ENCODE assay signal across 8 cellular contexts in the genomic region with DNA sequence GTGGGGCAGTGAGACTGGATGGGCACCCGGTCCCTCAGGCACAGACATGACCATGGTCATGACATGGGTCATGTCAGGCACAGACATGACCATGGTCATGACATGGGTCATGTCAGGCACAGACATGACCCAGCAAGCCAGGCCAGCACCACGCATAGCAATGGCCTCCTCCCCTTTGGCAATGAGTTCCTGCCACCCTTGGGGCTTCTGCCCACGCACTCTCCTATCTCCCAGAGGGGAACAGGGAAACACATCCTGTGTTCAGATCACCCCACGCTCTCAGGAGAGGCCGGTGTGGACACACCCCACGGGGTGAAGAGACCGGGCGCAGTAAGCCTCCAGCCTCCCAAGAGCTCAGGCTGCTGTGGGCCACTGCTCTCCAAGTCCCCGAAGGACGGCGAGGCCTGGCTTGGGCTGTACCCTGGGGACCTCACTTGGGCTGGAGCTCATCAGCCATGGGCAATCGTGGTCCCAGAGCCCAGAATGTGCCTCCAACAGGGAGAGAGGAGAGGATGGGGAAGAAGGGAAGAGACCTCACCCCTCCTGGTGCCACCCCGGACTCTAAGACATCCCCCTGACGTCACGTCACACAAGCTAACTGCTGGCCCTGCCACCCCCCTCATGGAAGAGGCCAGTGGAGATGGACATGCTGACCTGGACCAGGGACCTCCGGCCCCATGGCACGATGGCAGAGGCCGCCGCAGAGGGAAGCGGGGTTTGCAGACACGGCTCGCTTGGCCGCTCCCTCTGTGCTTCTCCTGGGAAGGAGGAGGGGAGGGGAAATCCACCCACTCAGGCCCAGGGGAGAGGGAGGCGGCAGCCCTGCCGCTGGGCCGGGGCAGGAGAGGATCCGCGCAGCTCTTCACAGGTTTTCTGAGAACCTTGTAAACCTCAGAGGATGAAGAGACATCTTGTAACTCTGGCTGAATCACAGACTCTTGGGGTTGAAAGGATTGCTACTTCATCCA.
DNase-seq lines count a peak whose midpoint lies in the region; ATAC-seq and TF ChIP-seq lines count a peak whose summit lies in the region.

No MANE protein-coding gene starts in this region.

- no peak for TF ChIP-seq POLR2A in gastroesophageal sphincter (IDR thresholded peaks at IDR 0.05)

- no peak for TF ChIP-seq CTCF in DOHH2 (IDR thresholded peaks at IDR 0.05; ENCODE audit: low read depth, low read length, poor library complexity, severe bottlenecking)
- no peak for TF ChIP-seq CTCF in gastroesophageal sphincter (IDR thresholded peaks at IDR 0.05)

- peak overlapping the region; percentile 90 for H3K4me3 Mint-ChIP-seq in activated naive CD8-positive, alpha-beta T cell treated with anti-CD3 and anti-CD28 coated beads, Interleukin-2, amount 10 ng/mL, durations not matched to agents 7 days and 5 days

- H3K27me3 Mint-ChIP-seq in activated naive CD8-positive, alpha-beta T cell treated with anti-CD3 and anti-CD28 coated beads, Interleukin-2, amount 10 ng/mL, durations not matched to agents 7 days and 5 days = peaks cover 4% of the 10 kb centered on the region

- WGBS in gastroesophageal sphincter (ENCODE audit: low coverage in 1 of 2), 2 donors = 60% methylated on average over 1 of the region's 28 CpGs; no CpG with 5 or more reads in 1 of the 2 donors

- peaks cover 25% of the 10 kb centered on the region for H3K79me2 ChIP-seq in DOHH2 (ENCODE audit: control insufficient read depth, low read length)

- no peak for DNase-seq in Jurkat, Clone E6-1 (ENCODE audit: low read depth, low spot score)
- peak; percentile 69 for DNase-seq in activated naive CD8-positive, alpha-beta T cell treated with anti-CD3 and anti-CD28 coated beads, Interleukin-2, amount 10 ng/mL, durations not matched to agents 7 days and 5 days
- no peak for DNase-seq in AML-193 (lab: John Stamatoyannopoulos, UW)
- no peak for DNase-seq in midbrain (lab: John Stamatoyannopoulos, UW)

- H3K27me3 ChIP-seq in DOHH2 (ENCODE audit: control insufficient read depth, low read length) = no peaks in the 10 kb centered on the region
- no peaks in the 10 kb centered on the region for H3K27me3 ChIP-seq in gastroesophageal sphincter

- peaks cover 36% of the 10 kb centered on the region for H3K4me1 ChIP-seq in DOHH2 (ENCODE audit: control insufficient read depth, low read length)
- H3K4me1 ChIP-seq in gastroesophageal sphincter = peaks cover 0 to 5% (median 0%) of the 10 kb centered on the region in 3 donors

- ATAC-seq in GM21515 (IDR thresholded peaks at IDR 0.05; ENCODE audit: unreplicated experiment) = peak; percentile 17
- peak; percentile 61 for ATAC-seq in activated naive CD8-positive, alpha-beta T cell treated with anti-CD3 and anti-CD28 coated beads, Interleukin-2, amount 10 ng/mL, durations not matched to agents 7 days and 5 days (ENCODE audit: low read depth)
- no peak for ATAC-seq in gastroesophageal sphincter

- peaks cover 4% of the 10 kb centered on the region for H3F3A ChIP-seq in DOHH2 (ENCODE audit: control insufficient read depth, insufficient read depth)

- POLR2A ChIA-PET in activated naive CD8-positive, alpha-beta T cell treated with anti-CD3 and anti-CD28 coated beads, Interleukin-2, amount 10 ng/mL, durations not matched to agents 7 days and 5 days (lab: Charles Lee) = interaction anchor here (0.9 to 2.4 kb wide), 8 partner anchors 13 to 98 kb away, joined by 3 to 17 read pairs (median 8); no protein-coding TSS in a partner anchor

- no peak for TF ChIP-seq EP300 in gastroesophageal sphincter (IDR thresholded peaks at IDR 0.05)

- H3K4me2 ChIP-seq in DOHH2 (ENCODE audit: low read length) = peak overlapping the region; percentile 87

- no peaks in the 10 kb centered on the region for H4K20me1 ChIP-seq in DOHH2 (ENCODE audit: control insufficient read depth, insufficient read depth, low read depth, low read length)

- H3K9me2 ChIP-seq in DOHH2 (replicated peaks; ENCODE audit: control insufficient read depth, low read length) = no peaks in the 10 kb centered on the region

- H3K4me3 ChIP-seq in DOHH2 (ENCODE audit: low read length) (peak overlapping the region; percentile 73), skin epidermis (peak overlapping the region; percentile 13 to 42 (median 27)), gastroesophageal sphincter (peak overlapping the region in 1 of 2 donors; percentile 28)
- peak overlapping the region; percentile 34 for H3K4me3 ChIP-seq in Jurkat, Clone E6-1 (ENCODE audit: low read length)

- H3K36me3 ChIP-seq in DOHH2 (ENCODE audit: control insufficient read depth, low read length) (peaks cover 20% of the 10 kb centered on the region), gastroesophageal sphincter (peaks cover 0 to 13% of the 10 kb centered on the region in 2 donors)

- H3K27ac Mint-ChIP-seq in activated naive CD8-positive, alpha-beta T cell treated with anti-CD3 and anti-CD28 coated beads, Interleukin-2, amount 10 ng/mL, durations not matched to agents 7 days and 5 days = peak overlapping the region; percentile 96

- H3K9me3 ChIP-seq in DOHH2 (ENCODE audit: control insufficient read depth, insufficient read depth, low read length) = 0 out of 2 replicates have a peak, but pooled peaks cover 2% of the 10 kb centered on the region
- H3K9me3 ChIP-seq in gastroesophageal sphincter = no peaks in the 10 kb centered on the region

- peaks cover 42% of the 10 kb centered on the region for H3K4me1 Mint-ChIP-seq in activated naive CD8-positive, alpha-beta T cell treated with anti-CD3 and anti-CD28 coated beads, Interleukin-2, amount 10 ng/mL, durations not matched to agents 7 days and 5 days

- no peaks in the 10 kb centered on the region for H3K9me3 Mint-ChIP-seq in activated naive CD8-positive, alpha-beta T cell treated with anti-CD3 and anti-CD28 coated beads, Interleukin-2, amount 10 ng/mL, durations not matched to agents 7 days and 5 days

- H3K27ac ChIP-seq in DOHH2 (ENCODE audit: low read depth, low read length) (peak overlapping the region; percentile 85), skin epidermis (peak overlapping the region in 20 of 21 experiments; percentile 45 to 97 (median 82)), gastroesophageal sphincter (peak overlapping the region in 1 of 4 donors; percentile 46)

- peaks cover 14% of the 10 kb centered on the region for H3K36me3 Mint-ChIP-seq in activated naive CD8-positive, alpha-beta T cell treated with anti-CD3 and anti-CD28 coated beads, Interleukin-2, amount 10 ng/mL, durations not matched to agents 7 days and 5 days
